ENCODE assay signal across 9 cellular contexts in genomic region chrX:111829345-111829744, GRCh38. TPM values are rescaled to one million over a fixed set of nuclear protein-coding genes. Genes with fewer than 3 reads are reported as not detected.
"Had no signal": no experiment of that assay in that cellular context is flagged by ENCODE, and none has a peak within 500 bp of the region (broad histone marks: within the 10 kb centered on the region; RNA-seq: fewer than 3 reads in every experiment).

No MANE protein-coding gene starts in this region.

- FAIRE-seq: G401.6, GM12878, GM12891, GM12892, GM18507, GM19239 had no signal

- ATAC-seq: GM12878 had no signal

- H3K4me3 ChIP-seq: GM12878 had no signal

- DNase-seq: GDM1, GF-D8 had no signal

RNA-seq across cellular contexts. Expression of gene TRPC5OS, which starts 46.6 kb away (rescaled TPM):
- total RNA-seq: G401 had no signal
